Comparison of ENCODE assay signal across 30 cellular contexts in the genomic region with DNA sequence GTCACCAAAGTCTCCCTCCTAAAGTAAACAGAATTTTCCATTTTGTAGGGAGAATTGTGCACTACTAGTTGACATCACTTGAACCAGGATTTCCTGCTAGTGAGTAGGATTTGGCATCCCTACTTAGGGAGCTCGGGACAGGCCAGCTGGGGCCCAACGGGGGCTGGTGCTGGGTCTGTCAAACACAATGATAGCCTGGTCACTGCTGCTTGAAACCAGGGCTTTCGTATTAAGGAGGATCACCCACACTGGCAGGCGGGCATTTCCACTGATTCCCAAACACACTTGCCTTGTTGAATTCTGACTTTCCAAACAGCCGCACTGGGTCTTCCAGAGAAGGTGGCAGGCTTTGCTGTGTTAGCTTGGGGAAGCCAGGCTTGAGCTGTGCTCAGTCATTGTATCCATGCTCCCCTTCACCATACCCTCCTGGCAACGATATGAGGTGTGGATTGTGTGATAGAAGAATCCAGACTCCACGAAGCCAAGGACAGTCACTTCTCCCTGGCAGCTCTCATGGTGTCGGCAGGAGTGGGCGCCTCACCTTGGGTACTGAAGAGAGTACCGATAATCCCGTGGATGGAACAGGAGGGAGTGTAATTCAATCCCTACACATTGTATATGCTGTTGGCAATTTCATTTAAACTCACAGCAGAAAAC. TPM values are rescaled to one million over a fixed set of nuclear protein-coding genes. Genes with fewer than 3 reads are reported as not detected.
DNase-seq lines count a peak whose midpoint lies in the region; ATAC-seq, FAIRE-seq and TF ChIP-seq lines count a peak whose summit lies in the region.
"Had no signal": no experiment of that assay in that cellular context is flagged by ENCODE, and none has a peak within 500 bp of the region (broad histone marks: within the 10 kb centered on the region; RNA-seq: fewer than 3 reads in every experiment).

No MANE protein-coding gene starts in this region.

- no peak for FAIRE-seq in H1 (lab: Jason Lieb, UNC)
- FAIRE-seq: A204.1, G401.6 had no signal

- no peak overlapping the region for H3K9ac ChIP-seq in H1 (replicated peaks in 1 of 4; ENCODE audit: extremely low read depth in 1 of 4, low read depth in 3 of 4, low read length in 3 of 4)

- H3K27me3 ChIP-seq in heart right ventricle (peaks cover 17 to 55% (median 49%) of the 10 kb centered on the region in 7 donors), H1 (replicated peaks in 1 of 4; ENCODE audit: control insufficient read depth in 3 of 4, extremely low read depth in 1 of 4, insufficient read depth in 3 of 4, low read length in 3 of 4) (peaks cover 24 to 56% (median 46%) of the 10 kb centered on the region in 4 experiments), aorta (ENCODE audit: control insufficient read depth in 1 of 2, insufficient read depth in 2 of 2, low read length in 1 of 2) (no peaks in the 10 kb centered on the region), spleen (replicated peaks in 1 of 7) (peaks cover 0 to 50% (median 37%) of the 10 kb centered on the region in 7 donors)

- H3K23ac ChIP-seq in H1 (ENCODE audit: insufficient read length), result no peak overlapping the region

- H3K23me2 ChIP-seq in H1 (ENCODE audit: low read depth, low read length), result no peaks in the 10 kb centered on the region

- TF ChIP-seq RAD21 in H1 (IDR thresholded peaks at IDR 0.05 in 1 of 2, conservative IDR thresholded peaks at IDR 0.05 in 1 of 2; ENCODE audit: low read depth in 2 of 2, low read length in 2 of 2), result no peak

- TF ChIP-seq CTCF in heart right ventricle (IDR thresholded peaks at IDR 0.05) (no peak), H1 (IDR thresholded peaks at IDR 0.05; ENCODE audit: control extremely low read depth in 1 of 3, insufficient read depth in 1 of 3, low read depth in 1 of 3, low read length in 3 of 3) (no peak), GM20000 (IDR thresholded peaks at IDR 0.05; ENCODE audit: extremely low read depth, missing control alignments) (no peak), spleen (IDR thresholded peaks at IDR 0.05 in 8 of 11, conservative IDR thresholded peaks at IDR 0.05 in 3 of 11) (no peak)

- DNase-seq in heart right ventricle, result no peak
- no peak for DNase-seq in Right ventricle myocardium superior
- DNase-seq in H1 (ENCODE audit: low read depth in 1 of 2, low spot score in 2 of 2), result no peak
- no peak for DNase-seq in memory B cell (ENCODE audit: low spot score in 2 of 2)
- DNase-seq in aorta, result no peak
- no peak for DNase-seq in GM20000 (ENCODE audit: low spot score)
- no peak for DNase-seq in spleen
- DNase-seq in activated CD8-positive, alpha-beta memory T cell treated with anti-CD3 and anti-CD28 coated beads, Interleukin-2, amount 50 U/mL, for 4 hours, result no peak
- DNase-seq: activated CD4-positive, alpha-beta T cell treated with anti-CD3 and anti-CD28 coated beads, Interleukin-2, amount 10 ng/mL, durations not matched to agents 7 days and 5 days; AML-193; anterior cingulate cortex; DMS53; mucosa of descending colon; NCI-H1105; NCI-H2081; NCI-H345; NCI-H82; OCI-M1; T-helper 9 cell; upper lobe of right lung; WERI-Rb-1 had no signal

- H3K4me1 Mint-ChIP-seq in memory B cell, result peaks cover 40% of the 10 kb centered on the region
- H3K4me1 Mint-ChIP-seq: activated CD4-positive, alpha-beta T cell treated with anti-CD3 and anti-CD28 coated beads, Interleukin-2, amount 10 ng/mL, durations not matched to agents 7 days and 5 days; activated naive CD4-positive, alpha-beta T cell treated with anti-CD3 and anti-CD28 coated beads, Interleukin-2, amount 50 U/mL, for 24 hours had no signal

- POLR2A ChIA-PET in H1 (lab: Charles Lee; ENCODE audit: partially characterized antibody), result interaction anchor here (1.4 to 2.3 kb wide), 4 partner anchors 8 to 149 kb away, joined by 4 to 8 read pairs (median 6); partner anchors contain the start of genes GDF7, HS1BP3 and LDAH

- H2AFZ ChIP-seq in H1 (ENCODE audit: low read length), result no peak overlapping the region
- H2AFZ ChIP-seq: hepatocyte had no signal

- intact Hi-C loops in heart right ventricle (cut with DNase I) (no loop called here), Right ventricle myocardium superior (cut with DNase I) (no loop called here), aorta (cut with DNase I) (loop anchor here in 1 of 2 donors (5.0 kb wide), 1 partner anchor 363 kb away; no protein-coding TSS in a partner anchor), spleen (cut with DNase I; ENCODE audit: low total_unique reads) (no loop called here)

- no peaks in the 10 kb centered on the region for H3K27me3 Mint-ChIP-seq in memory B cell

- H4K5ac ChIP-seq in H1 (ENCODE audit: insufficient read length, low read depth, low read length), result no peak overlapping the region

- H2BK15ac ChIP-seq in H1 (ENCODE audit: low read length), result no peak overlapping the region

- H3K14ac ChIP-seq in H1 (ENCODE audit: insufficient read length), result no peak overlapping the region

- H3K4me3 Mint-ChIP-seq in memory B cell, result peak overlapping the region; percentile 77
- H3K4me3 Mint-ChIP-seq: activated CD4-positive, alpha-beta T cell treated with anti-CD3 and anti-CD28 coated beads, Interleukin-2, amount 10 ng/mL, durations not matched to agents 7 days and 5 days; activated naive CD4-positive, alpha-beta T cell treated with anti-CD3 and anti-CD28 coated beads, Interleukin-2, amount 50 U/mL, for 24 hours; activated T-helper 1 cell treated with anti-CD3 and anti-CD28 coated beads, Interleukin-12 subunit alpha, Interleukin-12 subunit beta, Interleukin-2, Interleukin-4 antibody, amounts not matched to agents 30 ng/mL and 10 ng/mL and 1 ng/mL, durations not matched to agents 14 hours and 24 hours and 36 hours had no signal

- peaks cover 5% of the 10 kb centered on the region for H3K36me3 Mint-ChIP-seq in memory B cell
- H3K36me3 Mint-ChIP-seq: activated naive CD4-positive, alpha-beta T cell treated with anti-CD3 and anti-CD28 coated beads, Interleukin-2, amount 50 U/mL, for 24 hours had no signal

- H2BK12ac ChIP-seq in H1 (ENCODE audit: low read depth, low read length), result 0 out of 2 replicates have a peak overlapping the region, but pooled peaks have one; percentile 61

- no peak overlapping the region for H3K4ac ChIP-seq in H1 (replicated peaks; ENCODE audit: insufficient read length, low read depth, low read length)

- no peak overlapping the region for H4K8ac ChIP-seq in H1 (ENCODE audit: extremely low read depth, insufficient read depth, low read length)

- no peak for TF ChIP-seq POLR2A in H1 (IDR thresholded peaks at IDR 0.05; ENCODE audit: control extremely low read depth in 1 of 2, low read depth in 2 of 2, low read length in 2 of 2)
- TF ChIP-seq POLR2A in spleen (IDR thresholded peaks at IDR 0.05), result no peak

- no peak for TF ChIP-seq EP300 in H1 (IDR thresholded peaks at IDR 0.05; ENCODE audit: borderline replicate concordance in 1 of 2, low read depth in 2 of 2, low read length in 2 of 2)

- no peaks in the 10 kb centered on the region for H3K79me1 ChIP-seq in H1 (ENCODE audit: low read depth, low read length)

- CTCF ChIA-PET in H1 (lab: Charles Lee; ENCODE audit: partially characterized antibody), result interaction anchor here (0.9 to 8.7 kb wide), 15 partner anchors 10 to 374 kb away, joined by 3 to 266 read pairs (median 13); partner anchors contain the start of genes GDF7 and HS1BP3

- H3K18ac ChIP-seq in H1 (ENCODE audit: extremely low read depth, low read length), result no peak overlapping the region; the same call in none of the 2 replicates

- peak overlapping the region in 8 of 10 donors; percentile 31 to 73 (median 58) for H3K27ac ChIP-seq in heart right ventricle
- no peak overlapping the region for H3K27ac ChIP-seq in H1 (ENCODE audit: low read depth, low read length)
- peak overlapping the region; percentile 23 to 80 for H3K27ac ChIP-seq in aorta (ENCODE audit: low read depth in 1 of 2, low read length in 2 of 2)
- peak overlapping the region in 2 of 8 donors; percentile 72 to 81 for H3K27ac ChIP-seq in spleen
- H3K27ac ChIP-seq: epithelial cell of prostate, hepatocyte, HL-60, left lung, upper lobe of right lung, WERI-Rb-1 had no signal

- H3K4me3 ChIP-seq in heart right ventricle (no peak overlapping the region), H1 (ENCODE audit: extremely low read depth in 1 of 4, insufficient read depth in 2 of 4, low read depth in 3 of 4, low read length in 4 of 4) (no peak overlapping the region), aorta (ENCODE audit: low read length in 2 of 2) (no peak overlapping the region), spleen (no peak overlapping the region)
- H3K4me3 ChIP-seq: hepatocyte, left lung, mucosa of descending colon, upper lobe of right lung had no signal

- H4K20me1 ChIP-seq in H1 (replicated peaks in 1 of 2; ENCODE audit: control insufficient read depth in 1 of 2, insufficient read depth in 2 of 2, low read length in 2 of 2), result peaks cover 3 to 6% of the 10 kb centered on the region in 2 experiments

- no peaks in the 10 kb centered on the region for H3K9me3 ChIP-seq in heart right ventricle
- no peaks in the 10 kb centered on the region; a peak in 1 of 4 replicates for H3K9me3 ChIP-seq in H1 (ENCODE audit: insufficient read depth in 2 of 2, low read depth in 1 of 2, low read length in 1 of 2)
- H3K9me3 ChIP-seq in aorta (ENCODE audit: control insufficient read depth, low read length), result no peaks in the 10 kb centered on the region
- H3K9me3 ChIP-seq in spleen, result no peaks in the 10 kb centered on the region
- H3K9me3 ChIP-seq: left lung, mucosa of descending colon, upper lobe of right lung had no signal

- H3K4me1 ChIP-seq in heart right ventricle, result peaks cover 0 to 51% (median 23%) of the 10 kb centered on the region in 9 donors
- peaks cover 9 to 34% (median 20%) of the 10 kb centered on the region in 4 experiments for H3K4me1 ChIP-seq in H1 (replicated peaks in 1 of 4; ENCODE audit: control insufficient read depth in 3 of 4, insufficient read depth in 4 of 4, low read length in 3 of 4)
- H3K4me1 ChIP-seq in aorta (ENCODE audit: control insufficient read depth in 1 of 2, insufficient read depth in 2 of 2, low read length in 2 of 2), result no peaks in the 10 kb centered on the region
- peaks cover 3 to 73% (median 41%) of the 10 kb centered on the region in 6 donors for H3K4me1 ChIP-seq in spleen

- H3K36me3 ChIP-seq in heart right ventricle, result peaks cover 0 to 3% (median 0%) of the 10 kb centered on the region in 9 donors
- peaks cover 0 to 5% (median 0%) of the 10 kb centered on the region in 4 experiments; a peak in 1 of 8 replicates for H3K36me3 ChIP-seq in H1 (ENCODE audit: control insufficient read depth in 2 of 4, insufficient read depth in 4 of 4, low read length in 3 of 4)
- H3K36me3 ChIP-seq in aorta (ENCODE audit: control insufficient read depth in 1 of 2, insufficient read depth in 2 of 2, low read length in 1 of 2), result peaks cover 0 to 2% of the 10 kb centered on the region in 2 donors
- H3K36me3 ChIP-seq in spleen, result peaks cover 0 to 7% (median 0%) of the 10 kb centered on the region in 6 donors
- H3K36me3 ChIP-seq: left lung, upper lobe of right lung, WERI-Rb-1 had no signal

- H4K91ac ChIP-seq in H1 (replicated peaks; ENCODE audit: insufficient read length, low read length), result no peak overlapping the region

- no peaks in the 10 kb centered on the region for H3K9me3 Mint-ChIP-seq in memory B cell
- H3K9me3 Mint-ChIP-seq: activated CD4-positive, alpha-beta T cell treated with anti-CD3 and anti-CD28 coated beads, Interleukin-2, amount 10 ng/mL, durations not matched to agents 7 days and 5 days; activated naive CD4-positive, alpha-beta T cell treated with anti-CD3 and anti-CD28 coated beads, Interleukin-2, amount 50 U/mL, for 24 hours; activated T-helper 1 cell treated with anti-CD3 and anti-CD28 coated beads, Interleukin-12 subunit alpha, Interleukin-12 subunit beta, Interleukin-2, Interleukin-4 antibody, amounts not matched to agents 30 ng/mL and 10 ng/mL and 1 ng/mL, durations not matched to agents 14 hours and 24 hours and 36 hours; nephron had no signal

- H2AK5ac ChIP-seq in H1 (ENCODE audit: low read depth, low read length), result peak overlapping the region; percentile 85; the same call in 1 of the 2 replicates

- H2BK5ac ChIP-seq in H1 (ENCODE audit: low read depth, low read length), result peak overlapping the region; percentile 49; the same call in 1 of the 2 replicates

- H3K27ac Mint-ChIP-seq in memory B cell, result peak overlapping the region; percentile 90
- H3K27ac Mint-ChIP-seq: activated CD4-positive, alpha-beta T cell treated with anti-CD3 and anti-CD28 coated beads, Interleukin-2, amount 10 ng/mL, durations not matched to agents 7 days and 5 days; activated naive CD4-positive, alpha-beta T cell treated with anti-CD3 and anti-CD28 coated beads, Interleukin-2, amount 50 U/mL, for 24 hours; activated T-helper 1 cell treated with anti-CD3 and anti-CD28 coated beads, Interleukin-12 subunit alpha, Interleukin-12 subunit beta, Interleukin-2, Interleukin-4 antibody, amounts not matched to agents 30 ng/mL and 10 ng/mL and 1 ng/mL, durations not matched to agents 14 hours and 24 hours and 36 hours had no signal

- no peaks in the 10 kb centered on the region for H3K79me2 ChIP-seq in H1 (ENCODE audit: control insufficient read depth in 1 of 2, insufficient read depth in 2 of 2, low read length in 2 of 2)
- H3K79me2 ChIP-seq: hepatocyte had no signal

- no peak overlapping the region; the same call in 1 of the 2 replicates for H2BK20ac ChIP-seq in H1 (ENCODE audit: low read length)

- ATAC-seq in heart right ventricle (peak in 1 of 8 donors; percentile 7), Right ventricle myocardium superior (ENCODE audit: poor library complexity) (no peak), memory B cell (ENCODE audit: low read depth) (no peak), aorta (ENCODE audit: low FRiP score) (no peak)
- ATAC-seq: mucosa of descending colon had no signal

- H3K56ac ChIP-seq in H1 (replicated peaks; ENCODE audit: insufficient read length, low read depth, low read length), result no peak overlapping the region

- peak overlapping the region in 1 of 2 experiments; percentile 6; a peak in 1 of 4 replicates for H3K4me2 ChIP-seq in H1 (ENCODE audit: insufficient read depth in 1 of 2, low read depth in 2 of 2, low read length in 2 of 2)
- H3K4me2 ChIP-seq: hepatocyte had no signal

- 64 to 65% methylated on average over 11 of the region's 11 CpGs for WGBS in heart right ventricle, 2 donors
- 83% methylated on average over 11 of the region's 11 CpGs; no CpG with 5 or more reads in 1 of the 2 experiments for WGBS in H1 (ENCODE audit: extremely low coverage in 1 of 2, insufficient coverage in 1 of 2, insufficient read length in 1 of 2, insufficient replicate concordance in 2 of 2, low coverage in 1 of 2, low lambda C conversion rate in 2 of 2, missing lambda C conversion rate in 1 of 2), 2 experiments
- WGBS in aorta, 2 donors, result 54 to 56% methylated on average over 11 of the region's 11 CpGs
- 68 to 80% (median 73%) methylated on average over 9 to 11 of the region's 11 CpGs for WGBS in spleen, 5 donors

- H2BK120ac ChIP-seq in H1 (replicated peaks; ENCODE audit: low read depth, low read length), result no peak overlapping the region

RNA-seq across cellular contexts. Expression of gene GDF7, which starts 7.5 kb away (rescaled TPM):
- total RNA-seq in heart right ventricle (1 to 10 TPM in 1 of 10 donors, under 1 TPM in 9; 0.10 to 1.2 (median 0.66) TPM), Right ventricle myocardium superior (0.38 TPM), aorta (10 to 100 TPM; 15.9 to 16.4 TPM), spleen (1 to 10 TPM in 6 of 7 donors, under 1 TPM in 1; 0.83 to 3.8 (median 2.0) TPM)
- polyA plus RNA-seq in heart right ventricle (under 1 TPM; 0.17 to 0.37 TPM), H1 (2011; rRNA removed) (0.06 and 0.13 TPM in 2 replicates), aorta (10 to 100 TPM in 1 of 2 donors, 1 to 10 TPM in 1; 4.1 to 15.6 TPM), spleen (1 to 10 TPM in 1 of 3 donors, under 1 TPM in 2; 0.87 to 1.8 (median 0.89) TPM)
- 0.04 and 0.06 TPM in 2 replicates for total RNA-seq in H1 (2021; fragmentation: NEBNext Ultra II Directional; extraction: Animal tissue kit (Norgen Biotek cat#: 25700))
- polyA plus RNA-seq in H1 (2011; cell fraction: cytosol; rRNA removed), result 0.16 TPM
- polyA plus RNA-seq in H1 (2011; cell fraction: nucleus; rRNA removed), result 0.34 TPM
- polyA plus RNA-seq in H1 (2012, experiment 1 of 2), result 0.20 to 0.34 TPM (median 0.27 TPM) in 4 replicates
- polyA plus RNA-seq in H1 (2012, experiment 2 of 2), result 0.07 TPM
- 0.04 TPM for polyA plus RNA-seq in H1 (2013, experiment 1 of 2)
- polyA plus RNA-seq in H1 (2013, experiment 2 of 2), result 0.04 TPM
- polyA minus RNA-seq in H1 (2011; rRNA and poly(A)+ RNA removed), result 0.09 and 0.22 TPM in 2 replicates
- 0.29 TPM for polyA minus RNA-seq in H1 (2011; cell fraction: cytosol; rRNA and poly(A)+ RNA removed)
- 0.30 TPM for polyA minus RNA-seq in H1 (2011; cell fraction: nucleus; rRNA and poly(A)+ RNA removed)
- total RNA-seq: activated CD4-positive, alpha-beta T cell treated with anti-CD3 and anti-CD28 coated beads, Interleukin-2, amount 10 ng/mL, durations not matched to agents 7 days and 5 days had no signal

RNA-seq across cellular contexts. Expression of gene HS1BP3, which starts 23.5 kb away (rescaled TPM):
- total RNA-seq in heart right ventricle (10 to 100 TPM; 11.3 to 26.3 (median 16.1) TPM), Right ventricle myocardium superior (19.7 TPM), aorta (10 to 100 TPM; 34.8 to 42.3 TPM), spleen (10 to 100 TPM; 21.1 to 38.0 (median 31.3) TPM)
- polyA plus RNA-seq in heart right ventricle (10 to 100 TPM; 16.8 to 24.6 TPM), H1 (2011; rRNA removed) (11.3 and 16.1 TPM in 2 replicates), aorta (10 to 100 TPM; 27.5 to 33.6 TPM), spleen (10 to 100 TPM in 2 of 3 donors, 1 to 10 TPM in 1; 8.8 to 23.5 (median 13.8) TPM)
- total RNA-seq in H1 (2021; fragmentation: NEBNext Ultra II Directional; extraction: Animal tissue kit (Norgen Biotek cat#: 25700)), result 11.1 and 11.2 TPM in 2 replicates
- 11.0 TPM for polyA plus RNA-seq in H1 (2011; cell fraction: cytosol; rRNA removed)
- 19.6 TPM for polyA plus RNA-seq in H1 (2011; cell fraction: nucleus; rRNA removed)
- 9.2 to 14.1 TPM (median 13.6 TPM) in 4 replicates for polyA plus RNA-seq in H1 (2012, experiment 1 of 2)
- 16.1 TPM for polyA plus RNA-seq in H1 (2012, experiment 2 of 2)
- 8.8 TPM for polyA plus RNA-seq in H1 (2013, experiment 1 of 2)
- 7.7 TPM for polyA plus RNA-seq in H1 (2013, experiment 2 of 2)
- polyA minus RNA-seq in H1 (2011; rRNA and poly(A)+ RNA removed), result 9.0 and 12.8 TPM in 2 replicates
- 4.8 TPM for polyA minus RNA-seq in H1 (2011; cell fraction: cytosol; rRNA and poly(A)+ RNA removed)
- 22.9 TPM for polyA minus RNA-seq in H1 (2011; cell fraction: nucleus; rRNA and poly(A)+ RNA removed)
